In genomic region chr7:97002555-97003261, GRCh38 we compare ENCODE assay signal across 17 cellular contexts. TPM values are rescaled to one million over a fixed set of nuclear protein-coding genes. Genes with fewer than 3 reads are reported as not detected.
DNase-seq lines count a peak whose midpoint lies in the region; ATAC-seq and TF ChIP-seq lines count a peak whose summit lies in the region.
"Had no signal": no experiment of that assay in that cellular context is flagged by ENCODE, and none has a peak within 500 bp of the region (broad histone marks: within the 10 kb centered on the region; RNA-seq: fewer than 3 reads in every experiment).

No MANE protein-coding gene starts in this region.

- H3K27me3 Mint-ChIP-seq in activated CD8-positive, alpha-beta T cell treated with anti-CD3 and anti-CD28 coated beads, Interleukin-2, amount 10 ng/mL, durations not matched to agents 7 days and 5 days (ENCODE audit: low read depth), result peaks cover 80% of the 10 kb centered on the region
- peaks cover 86% of the 10 kb centered on the region for H3K27me3 Mint-ChIP-seq in activated CD8-positive, alpha-beta T cell treated with anti-CD3 and anti-CD28 coated beads for 36 hours
- H3K27me3 Mint-ChIP-seq in endodermal cell (ENCODE audit: insufficient read depth), result peaks cover 97% of the 10 kb centered on the region

- H2BK120ac ChIP-seq in trophoblast cell (ENCODE audit: insufficient read depth, low read length, poor library complexity), result no peak overlapping the region

- H3K9ac ChIP-seq in endodermal cell (ENCODE audit: extremely low read depth, low read length, poor library complexity, severe bottlenecking) (no peak overlapping the region), trophoblast cell (ENCODE audit: low read length) (no peak overlapping the region)

- peaks cover 12% of the 10 kb centered on the region for H3K4me1 Mint-ChIP-seq in activated CD8-positive, alpha-beta T cell treated with anti-CD3 and anti-CD28 coated beads, Interleukin-2, amount 10 ng/mL, durations not matched to agents 7 days and 5 days (ENCODE audit: low read depth)
- peaks cover 20% of the 10 kb centered on the region for H3K4me1 Mint-ChIP-seq in activated CD8-positive, alpha-beta T cell treated with anti-CD3 and anti-CD28 coated beads for 36 hours (ENCODE audit: low read depth)
- H3K4me1 Mint-ChIP-seq in endodermal cell, result peaks cover 31% of the 10 kb centered on the region

- H3K36me3 Mint-ChIP-seq in activated CD8-positive, alpha-beta T cell treated with anti-CD3 and anti-CD28 coated beads, Interleukin-2, amount 10 ng/mL, durations not matched to agents 7 days and 5 days (ENCODE audit: low read depth), result peaks cover 5% of the 10 kb centered on the region
- H3K36me3 Mint-ChIP-seq in activated CD8-positive, alpha-beta T cell treated with anti-CD3 and anti-CD28 coated beads for 36 hours (ENCODE audit: low read depth), result peaks cover 5% of the 10 kb centered on the region
- no peaks in the 10 kb centered on the region for H3K36me3 Mint-ChIP-seq in endodermal cell (ENCODE audit: low read depth)

- H3K79me1 ChIP-seq in trophoblast cell (ENCODE audit: low read length), result peaks cover 23% of the 10 kb centered on the region

- no peak overlapping the region for H3K4ac ChIP-seq in trophoblast cell (ENCODE audit: low read depth, low read length)

- POLR2A ChIA-PET in activated CD8-positive, alpha-beta T cell treated with anti-CD3 and anti-CD28 coated beads, Interleukin-2, amount 10 ng/mL, durations not matched to agents 7 days and 5 days (lab: Charles Lee), result no interaction called here
- POLR2A ChIA-PET in activated CD8-positive, alpha-beta T cell treated with anti-CD3 and anti-CD28 coated beads for 36 hours (lab: Charles Lee), result interaction anchor here (0.7 to 1.1 kb wide), 2 partner anchors 13 to 15 kb away, joined by 3 to 4 read pairs; no protein-coding TSS in a partner anchor

- H3K27ac ChIP-seq in endodermal cell (ENCODE audit: low read depth, low read length) (no peak overlapping the region), trophoblast cell (ENCODE audit: low read depth, low read length) (no peak overlapping the region)
- H3K27ac ChIP-seq: pancreas had no signal

- DNase-seq in activated CD8-positive, alpha-beta T cell treated with anti-CD3 and anti-CD28 coated beads, Interleukin-2, amount 10 ng/mL, durations not matched to agents 7 days and 5 days, result no peak
- no peak for DNase-seq in activated CD8-positive, alpha-beta T cell treated with anti-CD3 and anti-CD28 coated beads for 36 hours
- DNase-seq in NCI-H1048 (lab: John Stamatoyannopoulos, UW) (peak; percentile 19), endodermal cell (peak; percentile 70), trophoblast cell (peak; percentile 87 to 93), T-helper 2 cell (no peak)
- DNase-seq: activated CD4-positive, alpha-beta T cell treated with anti-CD3 and anti-CD28 coated beads, Interleukin-2, amount 50 U/mL, for 1 hour; activated naive CD4-positive, alpha-beta T cell treated with Interleukin-2 at 50 U/mL for 16 hours; NK-92 treated with Interleukin-12 subunit alpha and Interleukin-12 subunit beta, amount 100 ng/mL, for 24 hours; pancreas; stimulated activated naive CD4-positive, alpha-beta T cell had no signal

- no peak overlapping the region for H4K91ac ChIP-seq in trophoblast cell (ENCODE audit: low read depth, low read length)

- H3K9me3 ChIP-seq in endodermal cell (ENCODE audit: control insufficient read depth, low read length), result no peaks in the 10 kb centered on the region
- H3K9me3 ChIP-seq in trophoblast cell (ENCODE audit: insufficient read depth, low read depth, low read length), result no peaks in the 10 kb centered on the region
- H3K9me3 ChIP-seq: pancreas had no signal

- ATAC-seq in activated CD8-positive, alpha-beta T cell treated with anti-CD3 and anti-CD28 coated beads, Interleukin-2, amount 10 ng/mL, durations not matched to agents 7 days and 5 days, result no peak
- ATAC-seq in activated CD8-positive, alpha-beta T cell treated with anti-CD3 and anti-CD28 coated beads for 36 hours, result no peak
- ATAC-seq in GM18867 (IDR thresholded peaks at IDR 0.05; ENCODE audit: unreplicated experiment) (no peak), HG03135 (IDR thresholded peaks at IDR 0.05; ENCODE audit: unreplicated experiment) (no peak)
- ATAC-seq: pancreas, sciatic nerve had no signal

- intact Hi-C loops in activated CD8-positive, alpha-beta T cell treated with anti-CD3 and anti-CD28 coated beads for 36 hours (cut with micrococcal nuclease), result loop anchor here (10.0 kb wide), 1 partner anchor 168 kb away; no protein-coding TSS in a partner anchor

- no peak overlapping the region for H4K12ac ChIP-seq in trophoblast cell (ENCODE audit: low read depth, low read length)

- no peak overlapping the region for H2AK5ac ChIP-seq in trophoblast cell (ENCODE audit: low read length)

- no peak overlapping the region for H3K18ac ChIP-seq in trophoblast cell (ENCODE audit: low read length)

- H2BK12ac ChIP-seq in trophoblast cell (ENCODE audit: low read length), result no peak overlapping the region

- 7 to 8% methylated on average over 11 to 18 of the region's 22 CpGs for WGBS in endodermal cell (ENCODE audit: insufficient coverage in 1 of 2, insufficient read length in 1 of 2), 2 experiments
- no CpG with 5 or more reads among the region's 22 CpGs for WGBS in trophoblast cell (ENCODE audit: extremely low coverage, insufficient coverage, insufficient read length)

- no peak overlapping the region for H2BK5ac ChIP-seq in trophoblast cell (ENCODE audit: low read depth, low read length, poor library complexity)

- H3K23ac ChIP-seq in trophoblast cell (ENCODE audit: low read length), result no peak overlapping the region

- H3K27me3 ChIP-seq in endodermal cell (ENCODE audit: control insufficient read depth, insufficient read depth, low read length, poor library complexity, severe bottlenecking) (peaks cover 92% of the 10 kb centered on the region), trophoblast cell (ENCODE audit: insufficient read depth, low read length) (peaks cover 12% of the 10 kb centered on the region)

- no peak overlapping the region for H3K4me3 ChIP-seq in endodermal cell (ENCODE audit: low read length)
- H3K4me3 ChIP-seq in trophoblast cell (ENCODE audit: low read depth, low read length), result no peak overlapping the region
- H3K4me3 ChIP-seq: lung, pancreas had no signal

- H2AFZ ChIP-seq in trophoblast cell (ENCODE audit: insufficient read depth, low read length, poor library complexity), result no peak overlapping the region

- H3K4me1 ChIP-seq in endodermal cell (ENCODE audit: control insufficient read depth, insufficient read depth, low read length) (no peaks in the 10 kb centered on the region), trophoblast cell (ENCODE audit: control insufficient read depth in 1 of 2, insufficient read depth in 2 of 2, low read length in 2 of 2) (peaks cover 22 to 34% of the 10 kb centered on the region in 2 experiments)

- H4K8ac ChIP-seq in trophoblast cell (ENCODE audit: low read depth, low read length), result no peak overlapping the region

- peak overlapping the region; percentile 61 for H3K4me2 ChIP-seq in trophoblast cell (ENCODE audit: low read length)

- CTCF ChIA-PET in activated CD8-positive, alpha-beta T cell treated with anti-CD3 and anti-CD28 coated beads, Interleukin-2, amount 10 ng/mL, durations not matched to agents 7 days and 5 days (lab: Charles Lee), result interaction anchor here (1.5 kb wide), 1 partner anchor 25 kb away, joined by 5 read pairs; no protein-coding TSS in a partner anchor
- CTCF ChIA-PET in activated CD8-positive, alpha-beta T cell treated with anti-CD3 and anti-CD28 coated beads for 36 hours (lab: Charles Lee), result interaction anchor here (0.7 to 2.7 kb wide), 2 partner anchors 17 to 24 kb away, joined by 3 to 15 read pairs; no protein-coding TSS in a partner anchor

- H3K36me3 ChIP-seq in endodermal cell (ENCODE audit: control insufficient read depth, insufficient read depth, low read length), result no peaks in the 10 kb centered on the region
- no peaks in the 10 kb centered on the region for H3K36me3 ChIP-seq in trophoblast cell (ENCODE audit: control insufficient read depth in 1 of 2, insufficient read depth in 2 of 2, low read length in 2 of 2)
- H3K36me3 ChIP-seq: pancreas had no signal

- TF ChIP-seq CTCF in activated CD8-positive, alpha-beta T cell treated with anti-CD3 and anti-CD28 coated beads for 36 hours (IDR thresholded peaks at IDR 0.05), result no peak
- no peak for TF ChIP-seq CTCF in endodermal cell (conservative IDR thresholded peaks at IDR 0.05)

- H3K4me3 Mint-ChIP-seq in activated CD8-positive, alpha-beta T cell treated with anti-CD3 and anti-CD28 coated beads, Interleukin-2, amount 10 ng/mL, durations not matched to agents 7 days and 5 days, result peak overlapping the region; percentile 18
- no peak overlapping the region for H3K4me3 Mint-ChIP-seq in activated CD8-positive, alpha-beta T cell treated with anti-CD3 and anti-CD28 coated beads for 36 hours
- no peak overlapping the region for H3K4me3 Mint-ChIP-seq in endodermal cell

- no peaks in the 10 kb centered on the region for H3K9me3 Mint-ChIP-seq in activated CD8-positive, alpha-beta T cell treated with anti-CD3 and anti-CD28 coated beads, Interleukin-2, amount 10 ng/mL, durations not matched to agents 7 days and 5 days (ENCODE audit: insufficient read depth)
- peaks cover 4% of the 10 kb centered on the region for H3K9me3 Mint-ChIP-seq in activated CD8-positive, alpha-beta T cell treated with anti-CD3 and anti-CD28 coated beads for 36 hours
- H3K9me3 Mint-ChIP-seq in endodermal cell, result no peaks in the 10 kb centered on the region

- H3K27ac Mint-ChIP-seq in activated CD8-positive, alpha-beta T cell treated with anti-CD3 and anti-CD28 coated beads, Interleukin-2, amount 10 ng/mL, durations not matched to agents 7 days and 5 days, result peak overlapping the region; percentile 55
- no peak overlapping the region for H3K27ac Mint-ChIP-seq in activated CD8-positive, alpha-beta T cell treated with anti-CD3 and anti-CD28 coated beads for 36 hours
- H3K27ac Mint-ChIP-seq in endodermal cell, result no peak overlapping the region
- H3K27ac Mint-ChIP-seq: CD14-positive monocyte had no signal

- H3K14ac ChIP-seq in trophoblast cell (ENCODE audit: low read length), result peak overlapping the region; percentile 30

- H3K79me2 ChIP-seq in trophoblast cell (ENCODE audit: control insufficient read depth, insufficient read depth, low read length, poor library complexity), result peaks cover 8% of the 10 kb centered on the region

RNA-seq across cellular contexts. Expression of gene DLX6, which starts 2.6 kb away (rescaled TPM):
- not detected for total RNA-seq in activated CD8-positive, alpha-beta T cell treated with anti-CD3 and anti-CD28 coated beads, Interleukin-2, amount 10 ng/mL, durations not matched to agents 7 days and 5 days
- total RNA-seq in activated CD8-positive, alpha-beta T cell treated with anti-CD3 and anti-CD28 coated beads for 36 hours, result not detected
- not detected for total RNA-seq in endodermal cell
- polyA plus RNA-seq in endodermal cell (2013, experiment 1 of 2), result 0.50 TPM
- 0.66 TPM for polyA plus RNA-seq in endodermal cell (2013, experiment 2 of 2)
- 8.0 and 8.6 TPM in 2 replicates for polyA plus RNA-seq in trophoblast cell (2013)
- total RNA-seq: lung, pancreas, sciatic nerve had no signal
- polyA plus RNA-seq: AG04450, CD14-positive monocyte, lung had no signal

RNA-seq across cellular contexts. Expression of gene DLX5, which starts 21.9 kb away (rescaled TPM):
- not detected for total RNA-seq in activated CD8-positive, alpha-beta T cell treated with anti-CD3 and anti-CD28 coated beads, Interleukin-2, amount 10 ng/mL, durations not matched to agents 7 days and 5 days
- not detected for total RNA-seq in activated CD8-positive, alpha-beta T cell treated with anti-CD3 and anti-CD28 coated beads for 36 hours
- not detected for total RNA-seq in endodermal cell
- 1.7 TPM for polyA plus RNA-seq in endodermal cell (2013, experiment 1 of 2)
- 1.7 TPM for polyA plus RNA-seq in endodermal cell (2013, experiment 2 of 2)
- polyA plus RNA-seq in trophoblast cell (2013), result 71.1 and 72.5 TPM in 2 replicates
- total RNA-seq: pancreas had no signal
- polyA plus RNA-seq: AG04450, CD14-positive monocyte had no signal

Comparison
In these comparisons a context has a peak if more than half of its experiments do, and no peak if none do; other contexts are left out.
1. DNase-seq: peak in NCI-H1048 (single experiment), endodermal cell (single experiment) and trophoblast cell (2 of 2); none in activated CD8-positive, alpha-beta T cell treated with anti-CD3 and anti-CD28 coated beads, Interleukin-2, amount 10 ng/mL, durations not matched to agents 7 days and 5 days (single experiment), activated CD8-positive, alpha-beta T cell treated with anti-CD3 and anti-CD28 coated beads for 36 hours (single experiment) and T-helper 2 cell (0 of 5).